ENCODE assay signal across 25 cellular contexts in genomic region chr6:125312478-125312877, GRCh38.
"Had no signal": no experiment of that assay in that cellular context is flagged by ENCODE, and none has a peak within 500 bp of the region (broad histone marks: within the 10 kb centered on the region; RNA-seq: fewer than 3 reads in every experiment).

No MANE protein-coding gene starts in this region.

- H3K27ac ChIP-seq: coronary artery, esophagus squamous epithelium, heart left ventricle, prostate gland, right atrium auricular region, skin epidermis, suprapubic skin, transverse colon, VCaP had no signal

- DNase-seq: activated CD4-positive, alpha-beta memory T cell treated with anti-CD3 and anti-CD28 coated beads, Interleukin-2, amount 10 ng/mL, durations not matched to agents 7 days and 5 days; activated CD4-positive, alpha-beta T cell treated with anti-CD3 and anti-CD28 coated beads, Interleukin-2, amount 10 ng/mL, durations not matched to agents 24 days and 14 days; activated effector memory CD4-positive, alpha-beta T cell treated with Interleukin-2 at 50 U/mL for 16 hours; activated naive CD4-positive, alpha-beta T cell treated with anti-CD3 and anti-CD28 coated beads for 36 hours; activated naive CD8-positive, alpha-beta T cell treated with anti-CD3 and anti-CD28 coated beads, Interleukin-2, amount 10 ng/mL, durations not matched to agents 7 days and 5 days; activated T-cell treated with anti-CD3 and anti-CD28 coated beads, Interleukin-2, amount 50 U/mL, for 72 hours; amygdala; cerebellar nuclear complex; esophagus squamous epithelium; heart left ventricle; left cardiac atrium; midbrain; stimulated activated CD4-positive, alpha-beta T cell treated with anti-CD3 and anti-CD28 coated beads, Interleukin-1b, Interleukin-23, amount 100 ng/mL, for 48 hours; stimulated activated naive CD8-positive, alpha-beta T cell treated with anti-CD3 and anti-CD28 coated beads, Interleukin-15, amount 100 ng/mL, for 72 hours; transverse colon had no signal

- H3K4me3 ChIP-seq: coronary artery, esophagus squamous epithelium, heart left ventricle, lung, prostate gland, right atrium auricular region, skin epidermis, suprapubic skin, transverse colon had no signal

- H3K4me1 ChIP-seq: prostate gland, right atrium auricular region had no signal

- H3K36me3 ChIP-seq: esophagus squamous epithelium, heart left ventricle, prostate gland, right atrium auricular region, suprapubic skin, transverse colon had no signal

- H3K27me3 ChIP-seq: right atrium auricular region, suprapubic skin had no signal

- ATAC-seq: activated CD4-positive, CD25-positive, alpha-beta regulatory T cell treated with anti-CD3 and anti-CD28 coated beads, Interleukin-2, amount 50 U/mL, for 24 hours; activated T-cell treated with anti-CD3 and anti-CD28 coated beads, Interleukin-2, amount 50 U/mL, for 72 hours; heart left ventricle; left cardiac atrium; natural killer cell treated with Interleukin-12 subunit alpha and Interleukin-12 subunit beta and Interleukin-15 and Interleukin-18, amount 100 ng/mL, for 72 hours; stimulated activated effector memory CD8-positive, alpha-beta T cell treated with anti-CD3 and anti-CD28 coated beads, Interleukin-12 subunit alpha, Interleukin-12 subunit beta, amount 100 ng/mL, for 72 hours; stimulated activated naive CD8-positive, alpha-beta T cell treated with anti-CD3 and anti-CD28 coated beads, Interleukin-15, amount 100 ng/mL, for 72 hours had no signal

- H3K9me3 ChIP-seq: esophagus squamous epithelium, heart left ventricle, prostate gland, right atrium auricular region, suprapubic skin, transverse colon had no signal
